14 cellular contexts compared by ENCODE assay signal in the genomic region with DNA sequence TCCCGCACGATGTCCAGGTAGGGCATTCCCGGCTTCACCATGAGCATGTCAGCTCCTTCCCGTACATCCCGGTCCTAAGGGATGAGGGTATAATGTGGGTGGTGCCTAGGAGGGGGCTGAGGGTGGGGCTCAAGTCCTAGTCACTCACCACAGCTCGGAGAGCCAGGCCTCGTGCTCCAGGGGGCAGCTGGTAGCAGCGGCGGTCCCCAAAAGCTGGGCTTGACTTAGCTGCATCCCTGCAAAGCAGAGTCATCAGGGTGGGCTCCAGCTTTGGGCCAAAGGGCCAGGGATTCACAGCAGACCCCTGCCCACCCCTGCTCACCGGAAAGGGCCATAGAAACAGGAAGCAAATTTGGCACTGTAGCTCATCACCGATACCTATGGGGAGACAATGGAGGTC. TPM values are rescaled to one million over a fixed set of nuclear protein-coding genes. Genes with fewer than 3 reads are reported as not detected.
DNase-seq lines count a peak whose midpoint lies in the region; ATAC-seq and TF ChIP-seq lines count a peak whose summit lies in the region.
"Had no signal": no experiment of that assay in that cellular context is flagged by ENCODE, and none has a peak within 500 bp of the region (broad histone marks: within the 10 kb centered on the region; RNA-seq: fewer than 3 reads in every experiment).

No MANE protein-coding gene starts in this region.

- H2BK120ac ChIP-seq in IMR-90 (ENCODE audit: low read depth, low read length) = no peak overlapping the region

- DNase-seq in GM13976 (ENCODE audit: low spot score) (peak; percentile 12), IMR-90 (no peak), mucosa of descending colon (peak in 2 of 3 donors; percentile 38 to 54), stomach (no peak), COLO668 (lab: John Stamatoyannopoulos, UW; ENCODE audit: unreplicated experiment) (no peak), DMS153 (lab: John Stamatoyannopoulos, UW) (no peak), psoas muscle (no peak)
- DNase-seq: CD8-positive, alpha-beta T cell; COR-L47; DMS 273 treated with DMSO at 0.1 percent for 48 hours; GOT3; H9 had no signal

- H4K5ac ChIP-seq in IMR-90 (ENCODE audit: low read depth, low read length) = no peak overlapping the region

- intact Hi-C loops in IMR-90 (cut with micrococcal nuclease) (no loop called here), mucosa of descending colon (cut with DNase I, micrococcal nuclease) (no loop called here), stomach (cut with DNase I; ENCODE audit: low total_unique reads) (no loop called here), psoas muscle (cut with DNase I) (no loop called here)

- H4K8ac ChIP-seq in IMR-90 (ENCODE audit: low read depth in 2 of 2, low read length in 2 of 2) = no peak overlapping the region

- H3K9me3 ChIP-seq in IMR-90 (ENCODE audit: control insufficient read depth, insufficient read depth, low read length) = no peaks in the 10 kb centered on the region
- no peaks in the 10 kb centered on the region for H3K9me3 ChIP-seq in mucosa of descending colon
- no peaks in the 10 kb centered on the region for H3K9me3 ChIP-seq in stomach
- no peaks in the 10 kb centered on the region for H3K9me3 ChIP-seq in psoas muscle
- H3K9me3 ChIP-seq: BLaER1 treated with 17β-estradiol and CSF1 and Interleukin-3, amounts not matched to agents 10 nM and 100 nM had no signal

- dilution Hi-C loops in IMR-90 (cut with HindIII; ENCODE audit: low sequenced_read_pairs, unreplicated experiment) = no loop called here

- TF ChIP-seq POLR2A in IMR-90 (IDR thresholded peaks at IDR 0.05; ENCODE audit: low read depth, low read length) (no peak), stomach (IDR thresholded peaks at IDR 0.05) (no peak)

- H3K9ac ChIP-seq in IMR-90 (ENCODE audit: low read depth, low read length) = no peak overlapping the region

- CTCF ChIA-PET in IMR-90 (lab: Yijun Ruan, JAX) = no interaction called here

- H3K56ac ChIP-seq in IMR-90 (ENCODE audit: extremely low read depth, insufficient read depth, low read length) = no peak overlapping the region

- H3K27ac ChIP-seq in IMR-90 (ENCODE audit: insufficient read depth, low read length) = no peak overlapping the region
- peak overlapping the region in 4 of 5 donors; percentile 49 to 88 (median 70) for H3K27ac ChIP-seq in stomach
- no peak overlapping the region for H3K27ac ChIP-seq in psoas muscle
- H3K27ac ChIP-seq: BLaER1 treated with 17β-estradiol and CSF1 and Interleukin-3, amounts not matched to agents 10 nM and 100 nM had no signal

- H3K4me1 ChIP-seq in IMR-90 (ENCODE audit: control insufficient read depth, insufficient read depth, low read length) (no peaks in the 10 kb centered on the region), mucosa of descending colon (ENCODE audit: low read depth) (peaks cover 27% of the 10 kb centered on the region), stomach (peaks cover 22 to 33% (median 29%) of the 10 kb centered on the region in 4 donors), psoas muscle (no peaks in the 10 kb centered on the region)

- TF ChIP-seq RAD21 in IMR-90 (IDR thresholded peaks at IDR 0.05; ENCODE audit: low read length) = no peak

- POLR2A ChIA-PET in IMR-90 (lab: Charles Lee; ENCODE audit: unreplicated experiment) = no interaction called here

- H4K20me1 ChIP-seq in IMR-90 (ENCODE audit: insufficient read depth, low read length) = no peaks in the 10 kb centered on the region
- H4K20me1 ChIP-seq: BLaER1 treated with 17β-estradiol and CSF1 and Interleukin-3, amounts not matched to agents 10 nM and 100 nM had no signal

- H2BK15ac ChIP-seq in IMR-90 (ENCODE audit: low read depth, low read length) = no peak overlapping the region

- H2BK20ac ChIP-seq in IMR-90 (ENCODE audit: low read depth, low read length) = no peak overlapping the region

- no peak overlapping the region for H3K23ac ChIP-seq in IMR-90 (ENCODE audit: low read depth, low read length)

- no peak overlapping the region for H2BK5ac ChIP-seq in IMR-90 (ENCODE audit: low read depth, low read length, poor library complexity, severe bottlenecking)

- no peak overlapping the region for H3K4me2 ChIP-seq in IMR-90 (ENCODE audit: low read depth, low read length)
- H3K4me2 ChIP-seq: BLaER1 treated with 17β-estradiol and CSF1 and Interleukin-3, amounts not matched to agents 10 nM and 100 nM had no signal

- H3K18ac ChIP-seq in IMR-90 (ENCODE audit: low read depth, low read length) = no peak overlapping the region

- WGBS in IMR-90 (ENCODE audit: extremely low coverage in 2 of 2, insufficient read length in 1 of 2), 2 experiments = 95% methylated on average over 4 of the region's 11 CpGs; no CpG with 5 or more reads in 1 of the 2 experiments
- 61 to 84% (median 83%) methylated on average over 7 to 11 of the region's 11 CpGs for WGBS in stomach, 5 donors
- 90 to 92% (median 91%) methylated on average over 11 of the region's 11 CpGs for WGBS in psoas muscle, 3 donors

- in situ Hi-C loops in GM13976 (cut with MboI; ENCODE audit: low sequenced_read_pairs, unreplicated experiment) = no loop called here
- in situ Hi-C loops in IMR-90 (cut with MboI; ENCODE audit: low sequenced_read_pairs) = no loop called here

- BruUV-seq in IMR-90 (replicated peaks; lab: Mats Ljungman, UMichigan) = no TSS peak

- H2AK5ac ChIP-seq in IMR-90 (ENCODE audit: low read depth, low read length) = no peak overlapping the region

- H4K91ac ChIP-seq in IMR-90 (ENCODE audit: insufficient read depth, low read depth, low read length) = no peak overlapping the region

- no peak overlapping the region for H2AK9ac ChIP-seq in IMR-90 (replicated peaks; ENCODE audit: low read depth, low read length, poor library complexity)

- H3K4me3 ChIP-seq in IMR-90 (ENCODE audit: insufficient read depth, low read depth, low read length) = no peak overlapping the region
- no peak overlapping the region for H3K4me3 ChIP-seq in mucosa of descending colon
- H3K4me3 ChIP-seq in stomach = no peak overlapping the region
- H3K4me3 ChIP-seq in psoas muscle = no peak overlapping the region
- H3K4me3 ChIP-seq: BLaER1 treated with 17β-estradiol and CSF1 and Interleukin-3, amounts not matched to agents 10 nM and 100 nM had no signal

- H3K9me1 ChIP-seq in IMR-90 (ENCODE audit: insufficient read depth, low read length) = peaks cover 3% of the 10 kb centered on the region; the same call in 1 of the 2 replicates

- TF ChIP-seq CTCF in GM13976 (IDR thresholded peaks at IDR 0.05; ENCODE audit: borderline replicate concordance, control extremely low read depth, extremely low read depth, insufficient read depth, missing control alignments) (no peak), IMR-90 (conservative IDR thresholded peaks at IDR 0.05; ENCODE audit: low read depth, low read length) (no peak), mucosa of descending colon (IDR thresholded peaks at IDR 0.05) (no peak), stomach (IDR thresholded peaks at IDR 0.05) (no peak), psoas muscle (IDR thresholded peaks at IDR 0.05) (no peak)

- no peak for ATAC-seq in IMR-90 (ENCODE audit: low read depth)
- no peak for ATAC-seq in mucosa of descending colon
- ATAC-seq in psoas muscle = no peak
- ATAC-seq: CD8-positive, alpha-beta T cell had no signal

- H2AFZ ChIP-seq in IMR-90 (replicated peaks; ENCODE audit: low read length, poor library complexity) = peak overlapping the region; percentile 21

- H3K4ac ChIP-seq in IMR-90 (ENCODE audit: low read depth, low read length) = no peak overlapping the region

- H3K36me3 ChIP-seq in IMR-90 (ENCODE audit: control insufficient read depth, insufficient read depth, low read length) (peaks cover 49% of the 10 kb centered on the region), mucosa of descending colon (ENCODE audit: low read depth) (peaks cover 7% of the 10 kb centered on the region), stomach (peaks cover 46 to 85% (median 79%) of the 10 kb centered on the region in 4 donors), psoas muscle (ENCODE audit: insufficient read depth in 1 of 2, low read depth in 1 of 2) (peaks cover 14 to 67% of the 10 kb centered on the region in 2 donors)

- TF ChIP-seq EP300 in stomach (IDR thresholded peaks at IDR 0.05) = no peak

- H3K79me1 ChIP-seq in IMR-90 (ENCODE audit: low read depth in 1 of 2, low read length in 2 of 2) = no peaks in the 10 kb centered on the region

- H3K14ac ChIP-seq in IMR-90 (replicated peaks; ENCODE audit: low read depth, low read length) = no peak overlapping the region

- H3K27me3 ChIP-seq in IMR-90 (ENCODE audit: control insufficient read depth, insufficient read depth, low read length) (no peaks in the 10 kb centered on the region), stomach (no peaks in the 10 kb centered on the region), psoas muscle (ENCODE audit: insufficient read depth in 3 of 3, low read length in 2 of 3) (no peaks in the 10 kb centered on the region)
- H3K27me3 ChIP-seq: BLaER1 treated with 17β-estradiol and CSF1 and Interleukin-3, amounts not matched to agents 10 nM and 100 nM had no signal

RNA-seq across cellular contexts. Expression of gene ALAD, which starts 11.6 kb away (rescaled TPM):
- total RNA-seq in IMR-90 (2012; rRNA removed) (10.3 and 11.1 TPM in 2 replicates), mucosa of descending colon (10 to 100 TPM; 51.2 to 82.4 (median 56.3) TPM), stomach (100 to 1,000 TPM in 1 of 5 donors, 10 to 100 TPM in 4; 30.8 to 102 (median 44.8) TPM), psoas muscle (10 to 100 TPM; 13.1 to 29.0 (median 19.8) TPM)
- polyA plus RNA-seq in IMR-90 (2012; rRNA removed) (14.9 and 15.6 TPM in 2 replicates), stomach (10 to 100 TPM; 33.9 to 69.2 (median 64.8) TPM), psoas muscle (10 to 100 TPM; 13.7 to 43.1 (median 17.3) TPM)
- polyA plus RNA-seq in IMR-90 (2012; cell fraction: cytosol; rRNA removed) = 9.6 and 10.7 TPM in 2 replicates
- 20.4 and 20.8 TPM in 2 replicates for polyA plus RNA-seq in IMR-90 (2012; cell fraction: nucleus; rRNA removed; ENCODE audit: low replicate concordance)

RNA-seq across cellular contexts. Expression of gene HDHD3, which starts 12.7 kb away (rescaled TPM):
- total RNA-seq in IMR-90 (2012; rRNA removed) (6.9 and 7.0 TPM in 2 replicates), mucosa of descending colon (100 to 1,000 TPM in 2 of 3 donors, 10 to 100 TPM in 1; 75.7 to 148 (median 115) TPM), stomach (100 to 1,000 TPM in 3 of 5 donors, 10 to 100 TPM in 2; 41.3 to 120 (median 104) TPM), psoas muscle (10 to 100 TPM in 1 of 4 donors, 1 to 10 TPM in 3; 7.3 to 11.5 (median 8.6) TPM)
- polyA plus RNA-seq in IMR-90 (2012; rRNA removed) (8.6 and 9.4 TPM in 2 replicates), stomach (10 to 100 TPM; 42.5 to 81.1 (median 51.6) TPM), psoas muscle (10 to 100 TPM in 2 of 3 donors, 1 to 10 TPM in 1; 7.0 to 14.9 (median 12.2) TPM)
- polyA plus RNA-seq in IMR-90 (2012; cell fraction: cytosol; rRNA removed) = 6.2 and 11.7 TPM in 2 replicates
- 16.7 and 28.5 TPM in 2 replicates for polyA plus RNA-seq in IMR-90 (2012; cell fraction: nucleus; rRNA removed; ENCODE audit: low replicate concordance)

RNA-seq across cellular contexts. Expression of gene POLE3, which starts 21.0 kb away (rescaled TPM):
- total RNA-seq in IMR-90 (2012; rRNA removed) = 43.0 and 48.3 TPM in 2 replicates
- 33.4 and 34.8 TPM in 2 replicates for polyA plus RNA-seq in IMR-90 (2012; rRNA removed)
- 14.6 and 19.9 TPM in 2 replicates for polyA plus RNA-seq in IMR-90 (2012; cell fraction: cytosol; rRNA removed)
- 35.9 and 55.9 TPM in 2 replicates for polyA plus RNA-seq in IMR-90 (2012; cell fraction: nucleus; rRNA removed; ENCODE audit: low replicate concordance)
- 10 to 100 TPM; 22.2 to 31.0 (median 28.6) TPM for total RNA-seq in mucosa of descending colon
- total RNA-seq in stomach = 10 to 100 TPM in 3 of 5 donors, 1 to 10 TPM in 2; 4.1 to 47.4 (median 25.4) TPM
- polyA plus RNA-seq in stomach = 10 to 100 TPM; 31.0 to 39.1 (median 31.9) TPM
- 10 to 100 TPM; 29.8 to 50.4 (median 38.5) TPM for total RNA-seq in psoas muscle
- polyA plus RNA-seq in psoas muscle = 100 to 1,000 TPM in 1 of 3 donors, 10 to 100 TPM in 2; 45.4 to 173 (median 98.5) TPM

RNA-seq across cellular contexts. Expression of gene C9orf43, which starts 21.1 kb away (rescaled TPM):
- total RNA-seq in IMR-90 (2012; rRNA removed) (0.28 and 0.36 TPM in 2 replicates), mucosa of descending colon (under 1 TPM in 2 of 3 donors, not detected in 1; 0.20 to 0.55 TPM), stomach (under 1 TPM in 2 of 5 donors, not detected in 3; 0.55 to 0.58 TPM), psoas muscle (under 1 TPM in 1 of 4 donors, not detected in 3; 0.73 TPM)
- polyA plus RNA-seq in IMR-90 (2012; rRNA removed) (0.24 and 0.46 TPM in 2 replicates), stomach (under 1 TPM; 0.19 to 0.61 (median 0.58) TPM), psoas muscle (under 1 TPM in 2 of 3 donors, not detected in 1; 0.07 to 0.79 TPM)
- 0.03 and 0.18 TPM in 2 replicates for polyA plus RNA-seq in IMR-90 (2012; cell fraction: cytosol; rRNA removed)
- polyA plus RNA-seq in IMR-90 (2012; cell fraction: nucleus; rRNA removed; ENCODE audit: low replicate concordance) = 0.28 and 0.56 TPM in 2 replicates

RNA-seq across cellular contexts. Expression of gene BSPRY, which starts 40.1 kb away (rescaled TPM):
- total RNA-seq in IMR-90 (2012; rRNA removed) = not detected in 2 replicates
- not detected in 2 replicates for polyA plus RNA-seq in IMR-90 (2012; rRNA removed)
- polyA plus RNA-seq in IMR-90 (2012; cell fraction: cytosol; rRNA removed) = not detected in 2 replicates
- not detected in 2 replicates for polyA plus RNA-seq in IMR-90 (2012; cell fraction: nucleus; rRNA removed; ENCODE audit: low replicate concordance)
- 10 to 100 TPM in 2 of 3 donors, 1 to 10 TPM in 1; 7.4 to 45.0 (median 26.7) TPM for total RNA-seq in mucosa of descending colon
- 10 to 100 TPM in 4 of 5 donors, 1 to 10 TPM in 1; 2.2 to 60.3 (median 16.0) TPM for total RNA-seq in stomach
- 10 to 100 TPM; 16.1 to 28.9 (median 24.5) TPM for polyA plus RNA-seq in stomach
- total RNA-seq in psoas muscle = not detected
- polyA plus RNA-seq in psoas muscle = under 1 TPM in 2 of 3 donors, not detected in 1; 0.03 TPM
- total RNA-seq: A172; CD8-positive, alpha-beta T cell had no signal

Comparison
In these comparisons a context has a peak if more than half of its experiments do, and no peak if none do; other contexts are left out.
1. DNase-seq: peak in GM13976 (single experiment) and mucosa of descending colon (2 of 3); none in IMR-90 (single experiment), stomach (single experiment), COLO668 (single experiment), DMS153 (single experiment) and psoas muscle (0 of 2).
2. H3K27ac ChIP-seq: peak in stomach (4 of 5); none in IMR-90 (single experiment) and psoas muscle (single experiment).